ENCODE assay signal across 8 cellular contexts in the genomic region with DNA sequence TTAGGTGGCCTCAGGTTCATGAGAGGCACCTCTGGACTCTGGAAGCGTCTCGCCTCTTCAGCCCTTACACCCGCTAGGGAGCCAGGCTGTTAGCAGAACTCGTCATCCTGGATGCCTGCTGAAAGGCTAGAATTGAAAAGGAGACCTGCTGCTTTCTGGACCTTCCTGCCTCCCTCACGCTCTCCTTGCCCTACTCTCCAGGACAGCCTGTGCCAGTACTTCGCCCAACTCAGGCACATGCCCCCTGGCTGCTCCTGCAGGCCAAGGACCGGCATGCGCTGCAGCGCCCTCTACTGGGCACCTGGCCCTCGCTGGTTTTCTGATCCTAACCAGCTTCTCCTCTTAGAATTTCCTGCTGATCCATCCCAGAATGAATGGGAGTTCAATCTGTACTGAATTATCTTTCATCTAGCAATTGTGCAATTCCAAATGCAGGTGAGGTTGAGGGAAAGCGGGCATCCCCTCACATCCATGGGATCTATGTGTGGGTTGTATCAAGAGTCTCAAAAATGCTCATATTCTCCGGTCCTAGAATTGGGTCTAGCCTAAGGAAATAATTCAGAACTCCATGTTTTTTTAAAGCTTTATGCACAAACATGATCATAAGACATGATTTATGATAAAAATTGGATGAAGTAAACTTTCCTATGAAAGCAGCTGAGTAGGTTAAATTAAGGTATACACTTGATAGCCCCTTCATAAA.
A peak's percentile ranks its signal among the peaks of the same experiment; 100 is the strongest.
DNase-seq lines count a peak whose midpoint lies in the region; ATAC-seq, FAIRE-seq and TF ChIP-seq lines count a peak whose summit lies in the region.

No MANE protein-coding gene starts in this region.

- peaks cover 4% of the 10 kb centered on the region for H3K4me1 ChIP-seq in OCI-LY7 (ENCODE audit: insufficient read depth, low read length, poor library complexity, severe bottlenecking)

- TF ChIP-seq POLR2A in H54 (IDR thresholded peaks at IDR 0.05; ENCODE audit: low read depth, low read length): no peak

- peaks cover 6% of the 10 kb centered on the region for H3K4me1 Mint-ChIP-seq in stimulated activated naive CD8-positive, alpha-beta T cell treated with anti-CD3 and anti-CD28 coated beads, Interleukin-15, amount 100 ng/mL, for 72 hours

- POLR2A ChIA-PET in OCI-LY7 (lab: Charles Lee): interaction anchor here (0.6 kb wide), 2 partner anchors 19 to 179 kb away, joined by 4 read pairs; no protein-coding TSS in a partner anchor

- H3K4me2 ChIP-seq in OCI-LY7 (ENCODE audit: low read length) (no peak overlapping the region), neural cell (ENCODE audit: low read length) (no peak overlapping the region)

- no peaks in the 10 kb centered on the region for H3K9me3 Mint-ChIP-seq in stimulated activated naive CD8-positive, alpha-beta T cell treated with anti-CD3 and anti-CD28 coated beads, Interleukin-15, amount 100 ng/mL, for 72 hours

- FAIRE-seq in H54 (lab: Jason Lieb, UNC): no peak

- H3K79me2 ChIP-seq in OCI-LY7 (ENCODE audit: insufficient read depth, low read depth, low read length) (no peaks in the 10 kb centered on the region), neural cell (replicated peaks; ENCODE audit: insufficient read depth, low read length) (no peaks in the 10 kb centered on the region)

- H3K36me3 ChIP-seq in OCI-LY7 (ENCODE audit: insufficient read depth, low read length) (peaks cover 8% of the 10 kb centered on the region; the same call in 1 of the 2 replicates), neural cell (ENCODE audit: insufficient read depth, low read length) (peaks cover 5% of the 10 kb centered on the region)

- H4K20me1 ChIP-seq in OCI-LY7 (ENCODE audit: insufficient read depth, low read length): no peaks in the 10 kb centered on the region
- no peaks in the 10 kb centered on the region for H4K20me1 ChIP-seq in neural cell (ENCODE audit: insufficient read depth)

- no peaks in the 10 kb centered on the region for H3F3A ChIP-seq in neural cell (ENCODE audit: insufficient read depth, low read length, poor library complexity, severe bottlenecking)

- H3K4me3 Mint-ChIP-seq in stimulated activated naive CD8-positive, alpha-beta T cell treated with anti-CD3 and anti-CD28 coated beads, Interleukin-15, amount 100 ng/mL, for 72 hours: no peak overlapping the region

- no peak overlapping the region for H3K9ac ChIP-seq in neural cell (ENCODE audit: low read length)

- no peaks in the 10 kb centered on the region for H3K27me3 Mint-ChIP-seq in stimulated activated naive CD8-positive, alpha-beta T cell treated with anti-CD3 and anti-CD28 coated beads, Interleukin-15, amount 100 ng/mL, for 72 hours

- H3K4me3 ChIP-seq in OCI-LY7 (ENCODE audit: low read depth, low read length, poor library complexity, severe bottlenecking) (no peak overlapping the region), epithelial cell of esophagus (ENCODE audit: low read length) (no peak overlapping the region), neural cell (ENCODE audit: low read length) (no peak overlapping the region)

- no peak overlapping the region for H2AFZ ChIP-seq in OCI-LY7 (ENCODE audit: low read length)
- H2AFZ ChIP-seq in neural cell (ENCODE audit: low read depth, low read length): no peak overlapping the region

- intact Hi-C loops in OCI-LY7 (cut with micrococcal nuclease; ENCODE audit: unreplicated experiment): no loop called here

- TF ChIP-seq CTCF in OCI-LY7 (conservative IDR thresholded peaks at IDR 0.05; ENCODE audit: low read length): peak; percentile 100
- TF ChIP-seq CTCF in epithelial cell of esophagus (IDR thresholded peaks at IDR 0.05; ENCODE audit: insufficient read depth, low read depth, low read length, missing control alignments): peak; percentile 96
- TF ChIP-seq CTCF in neural cell (IDR thresholded peaks at IDR 0.05; ENCODE audit: poor library complexity, severe bottlenecking): peak; percentile 59

- H3K27ac Mint-ChIP-seq in stimulated activated naive CD8-positive, alpha-beta T cell treated with anti-CD3 and anti-CD28 coated beads, Interleukin-15, amount 100 ng/mL, for 72 hours: no peak overlapping the region

- no peak overlapping the region for H3K27ac ChIP-seq in OCI-LY7 (ENCODE audit: low read depth, low read length, poor library complexity, severe bottlenecking)
- H3K27ac ChIP-seq in neural cell (ENCODE audit: low read length): no peak overlapping the region

- CTCF ChIA-PET in OCI-LY7 (lab: Charles Lee; ENCODE audit: unreplicated experiment): interaction anchor here (0.6 kb wide), 1 partner anchor 145 kb away, joined by 3 read pairs; no protein-coding TSS in a partner anchor

- peak; percentile 66 for ATAC-seq in stimulated activated naive CD8-positive, alpha-beta T cell treated with anti-CD3 and anti-CD28 coated beads, Interleukin-15, amount 100 ng/mL, for 72 hours
- ATAC-seq in GM21576 (IDR thresholded peaks at IDR 0.05; ENCODE audit: unreplicated experiment): no peak

- H3K27me3 ChIP-seq in neural cell (ENCODE audit: insufficient read depth, low read depth, low read length): no peaks in the 10 kb centered on the region

- H3K9me2 ChIP-seq in OCI-LY7 (ENCODE audit: insufficient read depth, low read length) (no peaks in the 10 kb centered on the region), neural cell (ENCODE audit: insufficient read depth, low read length) (no peaks in the 10 kb centered on the region)

- no peaks in the 10 kb centered on the region for H3K9me3 ChIP-seq in OCI-LY7 (ENCODE audit: low read length)
- H3K9me3 ChIP-seq in neural cell (ENCODE audit: low read length): no peaks in the 10 kb centered on the region

- BruUV-seq in OCI-LY7 (replicated peaks; lab: Mats Ljungman, UMichigan): no TSS peak

- DNase-seq in AML-193 (lab: John Stamatoyannopoulos, UW): peak; percentile 30 to 54
- DNase-seq in H54 (ENCODE audit: insufficient read length, low spot score): peak; percentile 81
- DNase-seq in OCI-LY7 (ENCODE audit: low spot score): peak; percentile 74
- peak; percentile 68 for DNase-seq in activated T-cell treated with anti-CD3 and anti-CD28 coated beads for 1 hour (ENCODE audit: low read depth)
- DNase-seq in epithelial cell of esophagus (ENCODE audit: low read depth): peak; percentile 72
- peak; percentile 68 to 70 for DNase-seq in stimulated activated naive CD8-positive, alpha-beta T cell treated with anti-CD3 and anti-CD28 coated beads, Interleukin-15, amount 100 ng/mL, for 72 hours

- TF ChIP-seq EP300 in neural cell (conservative IDR thresholded peaks at IDR 0.05; ENCODE audit: poor library complexity, severe bottlenecking): no peak

- no peak for TF ChIP-seq RAD21 in neural cell (conservative IDR thresholded peaks at IDR 0.05)

TF ChIP-seq in neural cell, 6 proteins besides CTCF, POLR2A, EP300 and RAD21:
- TF ChIP-seq SMC3 (conservative IDR thresholded peaks at IDR 0.05; ENCODE audit: poor library complexity) (peak; percentile 35), POLR2AphosphoS5 (IDR thresholded peaks at IDR 0.05) (no peak), TAF1 (IDR thresholded peaks at IDR 0.05; ENCODE audit: low read depth) (no peak), EZH2 (IDR thresholded peaks at IDR 0.05; ENCODE audit: borderline replicate concordance, insufficient read depth, low read length, poor library complexity, severe bottlenecking) (no peak)
